ENCODE assay signal across 28 cellular contexts in the genomic region with DNA sequence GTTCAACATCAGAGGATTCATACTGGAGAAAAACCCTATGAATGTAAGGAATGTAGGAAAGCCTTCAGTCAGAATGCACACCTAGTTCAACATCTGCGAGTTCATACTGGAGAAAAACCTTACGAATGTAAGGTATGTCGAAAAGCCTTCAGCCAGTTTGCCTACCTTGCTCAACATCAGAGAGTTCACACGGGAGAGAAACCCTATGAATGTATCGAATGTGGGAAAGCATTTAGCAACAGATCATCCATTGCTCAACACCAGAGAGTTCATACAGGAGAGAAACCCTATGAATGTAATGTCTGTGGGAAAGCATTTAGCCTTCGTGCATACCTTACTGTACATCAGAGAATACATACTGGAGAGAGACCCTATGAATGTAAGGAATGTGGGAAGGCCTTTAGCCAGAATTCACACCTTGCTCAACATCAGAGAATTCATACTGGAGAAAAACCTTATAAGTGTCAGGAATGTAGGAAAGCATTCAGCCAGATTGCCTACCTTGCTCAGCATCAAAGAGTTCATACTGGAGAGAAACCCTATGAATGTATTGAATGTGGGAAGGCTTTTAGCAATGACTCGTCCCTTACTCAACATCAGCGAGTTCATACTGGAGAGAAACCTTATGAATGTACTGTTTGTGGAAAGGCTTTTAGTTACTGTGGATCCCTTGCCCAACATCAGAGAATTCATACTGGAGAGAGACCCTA. TPM values are rescaled to one million over a fixed set of nuclear protein-coding genes. Genes with fewer than 3 reads are reported as not detected.
DNase-seq lines count a peak whose midpoint lies in the region; TF ChIP-seq lines count a peak whose summit lies in the region.
"Had no signal": no experiment of that assay in that cellular context is flagged by ENCODE, and none has a peak within 500 bp of the region (broad histone marks: within the 10 kb centered on the region; RNA-seq: fewer than 3 reads in every experiment).

No MANE protein-coding gene starts in this region.

- peak overlapping the region; percentile 52 for H3K4me3 ChIP-seq in coronary artery
- peak overlapping the region; percentile 45 to 53 for H3K4me3 ChIP-seq in muscle layer of duodenum (ENCODE audit: low read depth in 1 of 2, low read length in 2 of 2)
- H3K4me3 ChIP-seq: esophagus muscularis mucosa, heart right ventricle, PC-9 had no signal

- H3K4me1 ChIP-seq in muscle layer of duodenum (ENCODE audit: control insufficient read depth in 1 of 2, insufficient read depth in 2 of 2, low read length in 2 of 2) = no peaks in the 10 kb centered on the region
- H3K4me1 ChIP-seq: BE2C, esophagus muscularis mucosa, foreskin keratinocyte, heart right ventricle had no signal

- DNase-seq in Caki2 (ENCODE audit: low read depth) = peak; percentile 35
- peak; percentile 18 for DNase-seq in MV-4-11 (lab: John Stamatoyannopoulos, UW)
- DNase-seq in coronary artery (ENCODE audit: low spot score) = no peak
- DNase-seq in stimulated activated naive CD4-positive, alpha-beta T cell (lab: John Stamatoyannopoulos, UW) = no peak
- no peak for DNase-seq in epidermal melanocyte (ENCODE audit: insufficient read length, low spot score)
- no peak for DNase-seq in middle frontal gyrus (ENCODE audit: extremely low spot score, low spot score)
- DNase-seq in substantia nigra (lab: John Stamatoyannopoulos, UW) = no peak
- DNase-seq: ACHN; activated CD4-positive, alpha-beta T cell treated with anti-CD3 and anti-CD28 coated beads, Interleukin-2, amount 10 ng/mL, durations not matched to agents 24 days and 14 days; activated T-cell treated with anti-CD3 and anti-CD28 coated beads, Interleukin-2, amount 50 U/mL, for 1 hour; BE2C; DMS79; effector memory CD4-positive, alpha-beta T cell; foreskin keratinocyte; GDM1; HCEC 1CT; heart right ventricle; Kasumi-1; natural killer cell; NCI-H2171; NCI-H524; occipital lobe; PC-9; SHP77; stimulated activated CD4-positive, alpha-beta T cell treated with anti-CD3 and anti-CD28 coated beads, Interleukin-2, amount 100 ng/mL, for 24 hours; WERI-Rb-1 had no signal

- H3K36me3 ChIP-seq in muscle layer of duodenum (ENCODE audit: control insufficient read depth in 1 of 2, insufficient read depth in 2 of 2, low read length in 2 of 2) = peaks cover 30 to 74% of the 10 kb centered on the region in 2 donors

- peaks cover 64 to 84% of the 10 kb centered on the region in 2 donors for H3K9me3 ChIP-seq in muscle layer of duodenum (ENCODE audit: control insufficient read depth in 1 of 2, low read length in 2 of 2)

- no peak for TF ChIP-seq CTCF in coronary artery (IDR thresholded peaks at IDR 0.05)

- in situ Hi-C loops in Caki2 (cut with HindIII; ENCODE audit: low pct_unique_long_range_greater_than_20kb, low sequenced_read_pairs) = no loop called here

- no peaks in the 10 kb centered on the region for H3K27me3 ChIP-seq in muscle layer of duodenum (ENCODE audit: low read depth, low read length)
- H3K27me3 ChIP-seq: BE2C, esophagus muscularis mucosa, foreskin keratinocyte, heart right ventricle had no signal

- H3K27ac ChIP-seq in coronary artery (no peak overlapping the region), muscle layer of duodenum (ENCODE audit: low read length) (no peak overlapping the region), substantia nigra (ENCODE audit: low read depth, low read length, poor library complexity, severe bottlenecking) (no peak overlapping the region)
- H3K27ac ChIP-seq: esophagus muscularis mucosa, foreskin keratinocyte, heart right ventricle, PC-9, WERI-Rb-1 had no signal

RNA-seq across cellular contexts. Expression of a gene that starts 15.4 kb away (rescaled TPM):
- total RNA-seq in Caki2 (2014; rRNA removed; shearing (Covaris generic); ENCODE audit: low replicate concordance) = 2.9 and 4.5 TPM in 2 replicates

RNA-seq across cellular contexts. Expression of a gene that starts 17.3 kb away (rescaled TPM):
- 1.4 and 6.3 TPM in 2 replicates for total RNA-seq in Caki2 (2014; rRNA removed; shearing (Covaris generic); ENCODE audit: low replicate concordance)

RNA-seq across cellular contexts. Expression of a gene that starts 22.2 kb away (rescaled TPM):
- total RNA-seq in Caki2 (2014; rRNA removed; shearing (Covaris generic); ENCODE audit: low replicate concordance) = 0.78 and 0.95 TPM in 2 replicates

Comparison
In these comparisons a context has a peak if more than half of its experiments do, and no peak if none do; other contexts are left out.
1. DNase-seq: peak in Caki2 (single experiment) and MV-4-11 (single experiment); none in coronary artery (single experiment), stimulated activated naive CD4-positive, alpha-beta T cell (0 of 6), epidermal melanocyte (single experiment), middle frontal gyrus (single experiment) and substantia nigra (0 of 49).